In genomic region chr10:13767721-13768178, GRCh38 we compare ENCODE assay signal across 32 cellular contexts.
DNase-seq lines count a peak whose midpoint lies in the region; ATAC-seq, FAIRE-seq and TF ChIP-seq lines count a peak whose summit lies in the region.
"Had no signal": no experiment of that assay in that cellular context is flagged by ENCODE, and none has a peak within 500 bp of the region (broad histone marks: within the 10 kb centered on the region; RNA-seq: fewer than 3 reads in every experiment).

No MANE protein-coding gene starts in this region.

- in situ Hi-C loops in HepG2 (cut with HindIII; ENCODE audit: extremely low pct_ligation_motif_present, low pct_unique_long_range_greater_than_20kb): no loop called here
- in situ Hi-C loops in GM12878 (cut with MboI): no loop called here

- no peaks in the 10 kb centered on the region for H3K79me2 ChIP-seq in HepG2 (ENCODE audit: insufficient read depth, low read length)
- no peaks in the 10 kb centered on the region; the same call in 1 of the 2 replicates for H3K79me2 ChIP-seq in GM12878 (ENCODE audit: control insufficient read depth, insufficient read depth, low read length)
- H3K79me2 ChIP-seq: hepatocyte had no signal

- BruUV-seq in HepG2 (replicated peaks; lab: Mats Ljungman, UMichigan): no TSS peak
- BruUV-seq in GM12878 (replicated peaks; lab: Mats Ljungman, UMichigan): no TSS peak

- no peak overlapping the region for H3K9ac ChIP-seq in HepG2 (ENCODE audit: insufficient read depth, low read depth, low read length)
- H3K9ac ChIP-seq in GM12878 (ENCODE audit: control insufficient read depth, insufficient read depth, low read length): no peak overlapping the region
- H3K9ac ChIP-seq: KMS-11 had no signal

- TF ChIP-seq RAD21 in HepG2 (CRISPR knock-in tag; IDR thresholded peaks at IDR 0.05): no peak
- TF ChIP-seq RAD21 in GM12878 (IDR thresholded peaks at IDR 0.05; ENCODE audit: insufficient read depth, low read depth, low read length): no peak

- CTCF ChIA-PET in HepG2 (lab: Yijun Ruan, JAX; ENCODE audit: low intra/inter-chr PET ratio, low total read pairs): no interaction called here
- CTCF ChIA-PET in GM12878 (lab: Yijun Ruan, JAX): no interaction called here

- peaks cover 24% of the 10 kb centered on the region for H3K4me1 Mint-ChIP-seq in type B pancreatic cell (ENCODE audit: unreplicated experiment)
- H3K4me1 Mint-ChIP-seq: activated CD4-positive, alpha-beta memory T cell treated with anti-CD3 and anti-CD28 coated beads, Interleukin-2, amount 10 ng/mL, durations not matched to agents 7 days and 5 days; immature natural killer cell had no signal

- SMC1A ChIA-PET in GM12878 (lab: Charles Lee; ENCODE audit: uncharacterized antibody, unreplicated experiment): interaction anchor here (2.8 to 15.5 kb wide), 3 partner anchors 5 to 23 kb away, joined by 40 to 399 read pairs (median 189); no protein-coding TSS in a partner anchor

- H3K27ac ChIP-seq in HepG2 (ENCODE audit: extremely low read length, insufficient read depth, low read length) (no peak overlapping the region), right lobe of liver (no peak overlapping the region), GM12878 (ENCODE audit: control insufficient read depth, insufficient read depth) (no peak overlapping the region)
- H3K27ac ChIP-seq: cardiac muscle cell, esophagus muscularis mucosa, foreskin keratinocyte, hepatocyte, KMS-11, left ventricle myocardium inferior, tibial artery had no signal

- TF ChIP-seq CTCF in HepG2 (CRISPR knock-in tag; IDR thresholded peaks at IDR 0.05): no peak
- no peak for TF ChIP-seq CTCF in right lobe of liver (IDR thresholded peaks at IDR 0.05)
- TF ChIP-seq CTCF in GM12878 (IDR thresholded peaks at IDR 0.05 in 2 of 3, conservative IDR thresholded peaks at IDR 0.05 in 1 of 3; ENCODE audit: control insufficient read depth in 2 of 3, extremely low read depth in 1 of 3, insufficient read depth in 1 of 3, low read depth in 3 of 3, low read length in 3 of 3): no peak
- TF ChIP-seq CTCF in type B pancreatic cell (conservative IDR thresholded peaks at IDR 0.05): no peak

- DNase-seq in HepG2 (ENCODE audit: low spot score): peak; percentile 13
- DNase-seq in right lobe of liver: no peak
- DNase-seq in GM12878 (ENCODE audit: low read depth, low spot score): no peak
- peak; percentile 70 for DNase-seq in left kidney (ENCODE audit: low read depth, low spot score)
- DNase-seq in type B pancreatic cell (ENCODE audit: extremely low spot score, unreplicated experiment): no peak
- no peak for DNase-seq in GM19240 (ENCODE audit: insufficient read length, low spot score)
- DNase-seq in HuH-7.5 (ENCODE audit: low spot score): no peak
- DNase-seq in NCI-H1092 (lab: John Stamatoyannopoulos, UW): no peak
- DNase-seq: activated CD4-positive, alpha-beta memory T cell treated with anti-CD3 and anti-CD28 coated beads, Interleukin-2, amount 10 ng/mL, durations not matched to agents 7 days and 5 days; anterior cingulate cortex; CD8-positive, alpha-beta T cell; cortex of kidney; DMS153; foreskin keratinocyte; immature natural killer cell; left ventricle myocardium inferior; midbrain; MM.1S; naive thymus-derived CD8-positive, alpha-beta T cell; NCI-H1694; NK-92 treated with Interleukin-12 subunit alpha and Interleukin-12 subunit beta, amount 100 ng/mL, for 24 hours; T-helper 1 cell; tibial artery had no signal

- peaks cover 10% of the 10 kb centered on the region for H3K9me3 Mint-ChIP-seq in type B pancreatic cell
- H3K9me3 Mint-ChIP-seq: activated CD4-positive, alpha-beta memory T cell treated with anti-CD3 and anti-CD28 coated beads, Interleukin-2, amount 10 ng/mL, durations not matched to agents 7 days and 5 days; activated naive CD4-positive, alpha-beta T cell treated with anti-CD3 and anti-CD28 coated beads, Interleukin-2, amount 50 U/mL, for 72 hours; CD8-positive, alpha-beta T cell; immature natural killer cell; naive thymus-derived CD8-positive, alpha-beta T cell had no signal

- FAIRE-seq in HepG2 (lab: Jason Lieb, UNC) (no peak), GM12878 (lab: Jason Lieb, UNC) (no peak)
- FAIRE-seq: A204.1, RCC 7860 had no signal

- WGBS in HepG2 (ENCODE audit: low lambda C conversion rate): 26% methylated on average over 9 of the region's 12 CpGs
- WGBS in right lobe of liver (ENCODE audit: insufficient coverage, low coverage, low lambda C conversion rate, missing lambda C conversion rate): 60% methylated on average over 8 of the region's 12 CpGs
- WGBS in GM12878 (ENCODE audit: insufficient coverage, insufficient replicate concordance, low lambda C conversion rate, missing lambda C conversion rate): 84% methylated on average over 12 of the region's 12 CpGs

- no peaks in the 10 kb centered on the region for H3K36me3 ChIP-seq in HepG2 (replicated peaks in 1 of 2; ENCODE audit: control insufficient read depth in 1 of 2, insufficient read depth in 2 of 2, low read length in 2 of 2)
- H3K36me3 ChIP-seq in right lobe of liver: no peaks in the 10 kb centered on the region
- no peaks in the 10 kb centered on the region for H3K36me3 ChIP-seq in GM12878 (ENCODE audit: control insufficient read depth in 2 of 2, insufficient read depth in 2 of 2, low read length in 1 of 2)
- H3K36me3 ChIP-seq: cardiac muscle cell, HAP-1, left ventricle myocardium inferior, tibial artery had no signal

- TF ChIP-seq EP300 in HepG2 (IDR thresholded peaks at IDR 0.05; ENCODE audit: low read depth in 2 of 2, low read length in 2 of 2) (no peak), HepG2 (CRISPR knock-in tag; IDR thresholded peaks at IDR 0.05; ENCODE audit: borderline replicate concordance) (no peak), GM12878 (IDR thresholded peaks at IDR 0.05; ENCODE audit: borderline replicate concordance in 1 of 2, control insufficient read depth in 1 of 2, low read depth in 2 of 2, low read length in 2 of 2) (no peak)

- H3K36me3 Mint-ChIP-seq in type B pancreatic cell: peaks cover 17% of the 10 kb centered on the region
- H3K36me3 Mint-ChIP-seq: activated naive CD4-positive, alpha-beta T cell treated with anti-CD3 and anti-CD28 coated beads, Interleukin-2, amount 50 U/mL, for 72 hours; CD8-positive, alpha-beta T cell; immature natural killer cell; naive thymus-derived CD8-positive, alpha-beta T cell had no signal

- H3K27me3 Mint-ChIP-seq in type B pancreatic cell: no peaks in the 10 kb centered on the region

- H3K4me1 ChIP-seq in HepG2 (ENCODE audit: insufficient read depth, low read length): peaks cover 44% of the 10 kb centered on the region
- H3K4me1 ChIP-seq in right lobe of liver: peaks cover 0 to 13% (median 3%) of the 10 kb centered on the region in 4 donors
- H3K4me1 ChIP-seq in GM12878 (ENCODE audit: control insufficient read depth, insufficient read depth, low read length): peaks cover 7% of the 10 kb centered on the region
- H3K4me1 ChIP-seq: HAP-1, left ventricle myocardium inferior, tibial artery had no signal

- H3K4me2 ChIP-seq in HepG2 (ENCODE audit: low read depth, low read length) (peak overlapping the region; percentile 26; the same call in 1 of the 2 replicates), GM12878 (ENCODE audit: control insufficient read depth, insufficient read depth) (no peak overlapping the region)
- H3K4me2 ChIP-seq: hepatocyte, KMS-11 had no signal

- no peak overlapping the region for H3K4me3 ChIP-seq in HepG2 (replicated peaks in 1 of 3; ENCODE audit: insufficient read depth in 1 of 3, low read depth in 2 of 3, low read length in 3 of 3)
- no peak overlapping the region for H3K4me3 ChIP-seq in right lobe of liver
- no peak overlapping the region for H3K4me3 ChIP-seq in GM12878
- H3K4me3 ChIP-seq: cardiac muscle cell, esophagus muscularis mucosa, HAP-1, hepatocyte, left ventricle myocardium inferior, tibial artery had no signal

- intact Hi-C loops in HepG2 (cut with micrococcal nuclease; ENCODE audit: unreplicated experiment): loop anchor here (5.0 kb wide), 1 partner anchor 60 kb away; no protein-coding TSS in a partner anchor
- intact Hi-C loops in right lobe of liver (cut with DNase I): no loop called here
- intact Hi-C loops in GM12878 (cut with micrococcal nuclease; ENCODE audit: unreplicated experiment): no loop called here

- TF ChIP-seq POLR2A in HepG2 (IDR thresholded peaks at IDR 0.05; ENCODE audit: insufficient read depth in 1 of 2, low read depth in 2 of 2, low read length in 2 of 2): no peak
- TF ChIP-seq POLR2A in right lobe of liver (IDR thresholded peaks at IDR 0.05): no peak
- TF ChIP-seq POLR2A in GM12878 (IDR thresholded peaks at IDR 0.05; ENCODE audit: low read depth, low read length): no peak

- RAD21 ChIA-PET in GM12878 (lab: Charles Lee; ENCODE audit: unreplicated experiment): interaction anchor here (1.6 to 14.6 kb wide), 5 partner anchors 8 to 70 kb away, joined by 3 to 382 read pairs (median 35); no protein-coding TSS in a partner anchor

- peak overlapping the region; percentile 77 for H3K27ac Mint-ChIP-seq in type B pancreatic cell
- H3K27ac Mint-ChIP-seq: activated CD4-positive, alpha-beta memory T cell treated with anti-CD3 and anti-CD28 coated beads, Interleukin-2, amount 10 ng/mL, durations not matched to agents 7 days and 5 days; activated naive CD4-positive, alpha-beta T cell treated with anti-CD3 and anti-CD28 coated beads, Interleukin-2, amount 50 U/mL, for 72 hours; CD8-positive, alpha-beta T cell; immature natural killer cell; naive thymus-derived CD8-positive, alpha-beta T cell had no signal

- H2AFZ ChIP-seq in HepG2 (ENCODE audit: low read length): no peak overlapping the region
- H2AFZ ChIP-seq in GM12878 (ENCODE audit: control insufficient read depth, low read depth, low read length): no peak overlapping the region
- H2AFZ ChIP-seq: hepatocyte had no signal

- ATAC-seq in HepG2 (peak; percentile 19; the same call in 2 of the 3 replicates), right lobe of liver (no peak), GM12878 (no peak)
- ATAC-seq: activated CD4-positive, CD25-positive, alpha-beta regulatory T cell treated with anti-CD3 and anti-CD28 coated beads, Interleukin-2, amount 50 U/mL, for 24 hours; activated naive CD4-positive, alpha-beta T cell treated with anti-CD3 and anti-CD28 coated beads, Interleukin-2, amount 50 U/mL, for 72 hours; CD8-positive, alpha-beta T cell; foreskin keratinocyte; naive thymus-derived CD8-positive, alpha-beta T cell had no signal

- no peaks in the 10 kb centered on the region for H3K27me3 ChIP-seq in HepG2 (ENCODE audit: control insufficient read depth in 1 of 2, insufficient read depth in 2 of 2, low read length in 2 of 2)
- H3K27me3 ChIP-seq in right lobe of liver: no peaks in the 10 kb centered on the region
- H3K27me3 ChIP-seq in GM12878 (replicated peaks in 1 of 2; ENCODE audit: control insufficient read depth in 2 of 2, insufficient read depth in 2 of 2, low read length in 1 of 2): no peaks in the 10 kb centered on the region
- H3K27me3 ChIP-seq: cardiac muscle cell, esophagus muscularis mucosa, foreskin keratinocyte, hepatocyte, tibial artery had no signal

- no peaks in the 10 kb centered on the region for H3K9me3 ChIP-seq in HepG2 (ENCODE audit: low read length)
- no peaks in the 10 kb centered on the region for H3K9me3 ChIP-seq in right lobe of liver
- H3K9me3 ChIP-seq in GM12878 (replicated peaks; ENCODE audit: control insufficient read depth, insufficient read depth, low read length): no peaks in the 10 kb centered on the region; the same call in 1 of the 3 replicates
- H3K9me3 ChIP-seq: esophagus muscularis mucosa, HAP-1, left ventricle myocardium inferior, tibial artery had no signal

- peak overlapping the region; percentile 23 for H3K4me3 Mint-ChIP-seq in type B pancreatic cell
- H3K4me3 Mint-ChIP-seq: activated CD4-positive, alpha-beta memory T cell treated with anti-CD3 and anti-CD28 coated beads, Interleukin-2, amount 10 ng/mL, durations not matched to agents 7 days and 5 days; CD8-positive, alpha-beta T cell; immature natural killer cell; naive thymus-derived CD8-positive, alpha-beta T cell had no signal

- no peaks in the 10 kb centered on the region for H4K20me1 ChIP-seq in HepG2 (ENCODE audit: insufficient read depth, low read length)
- no peaks in the 10 kb centered on the region for H4K20me1 ChIP-seq in GM12878 (ENCODE audit: control insufficient read depth, insufficient read depth)

- POLR2A ChIA-PET in HepG2 (lab: Yijun Ruan, JAX) (no interaction called here), GM12878 (lab: Charles Lee) (interaction anchor here (1.6 to 6.7 kb wide), 4 partner anchors 14 to 63 kb away, joined by 6 to 104 read pairs (median 26); no protein-coding TSS in a partner anchor)

Comparison
In these comparisons a context has a peak if more than half of its experiments do, and no peak if none do; other contexts are left out.
1. DNase-seq: peak in HepG2 (single experiment) and left kidney (single experiment); none in right lobe of liver (0 of 3), GM12878 (single experiment), type B pancreatic cell (single experiment), GM19240 (single experiment), HuH-7.5 (single experiment) and NCI-H1092 (single experiment).
2. Of the 75 proteins assayed by ChIP-seq in both HepG2 and GM12878: peak only in HepG2: MAX and TCF7; only in GM12878: IKZF1; in both: none; in neither: 70; mixed calls (peak in some experiments, not most) for 2.